1 cellular context compared by ENCODE assay signal in the genomic region with DNA sequence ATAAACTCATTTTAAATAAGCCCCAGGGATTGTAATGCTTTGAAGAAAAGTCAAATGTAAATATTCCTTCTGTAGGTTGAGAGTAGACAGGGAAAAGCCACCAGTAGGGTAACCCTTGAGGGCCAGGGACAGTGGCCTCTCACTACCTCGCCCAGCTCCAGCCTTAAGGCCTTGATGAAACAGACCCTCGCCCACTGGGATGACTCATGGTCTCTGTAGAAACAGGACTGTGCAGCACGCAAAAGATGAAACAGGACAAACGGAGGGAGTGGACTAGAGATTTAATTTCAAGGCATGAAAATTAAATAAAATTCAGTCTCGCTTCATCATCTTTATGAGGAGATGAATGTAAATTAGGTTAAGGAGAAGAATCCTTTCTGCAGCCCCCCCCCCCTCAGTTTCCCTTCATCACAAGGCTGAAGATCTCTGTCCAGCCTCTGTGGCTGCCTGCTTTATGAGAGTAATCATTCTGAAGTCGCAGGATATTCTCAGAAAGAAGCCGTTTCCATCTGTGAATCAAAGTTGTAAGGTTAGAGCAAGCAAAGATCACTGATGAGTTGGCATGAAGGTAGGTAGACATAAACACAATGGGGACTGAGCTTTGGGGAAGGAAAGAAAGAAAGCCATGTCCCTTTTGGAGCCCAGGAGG.
TF ChIP-seq lines count a peak whose summit lies in the region.

No MANE protein-coding gene starts in this region.

TF ChIP-seq in GM23338, 12 proteins besides CTCF, POLR2A, EP300 and RAD21 (continued from another document):
- TF ChIP-seq STAT1 (IDR thresholded peaks at IDR 0.05; ENCODE audit: unreplicated experiment) = no peak
- TF ChIP-seq NANOG (IDR thresholded peaks at IDR 0.05; ENCODE audit: borderline replicate concordance) = no peak
- TF ChIP-seq JUNB (IDR thresholded peaks at IDR 0.05; ENCODE audit: unreplicated experiment) = no peak
- TF ChIP-seq POLR2AphosphoS5 (IDR thresholded peaks at IDR 0.05; ENCODE audit: low read depth) = no peak
